Comparison of ENCODE assay signal across 19 cellular contexts in genomic region chr13:48192536-48192935, GRCh38.
"Had no signal": no experiment of that assay in that cellular context is flagged by ENCODE, and none has a peak within 500 bp of the region (broad histone marks: within the 10 kb centered on the region; RNA-seq: fewer than 3 reads in every experiment).

No MANE protein-coding gene starts in this region.

- H3K9me3 ChIP-seq: esophagus squamous epithelium, mucosa of descending colon, right atrium auricular region, transverse colon, vagina had no signal

- H3K4me1 ChIP-seq: esophagus squamous epithelium, right atrium auricular region, transverse colon, vagina had no signal

- H3K4me3 ChIP-seq: cardiac muscle cell, coronary artery, esophagus squamous epithelium, mucosa of descending colon, right atrium auricular region, transverse colon, vagina had no signal

- H3K4me3 Mint-ChIP-seq: activated CD4-positive, alpha-beta T cell treated with anti-CD3 and anti-CD28 coated beads, Interleukin-2, amount 10 ng/mL, durations not matched to agents 7 days and 5 days; memory B cell; natural killer cell had no signal

- H3K27me3 Mint-ChIP-seq: memory B cell had no signal

- H3K27ac ChIP-seq: cardiac muscle cell, coronary artery, esophagus squamous epithelium, right atrium auricular region, transverse colon, vagina had no signal

- H3K27ac Mint-ChIP-seq: activated CD4-positive, alpha-beta T cell treated with anti-CD3 and anti-CD28 coated beads, Interleukin-2, amount 10 ng/mL, durations not matched to agents 7 days and 5 days; memory B cell; natural killer cell; progenitor cell of endocrine pancreas had no signal

- DNase-seq: activated CD4-positive, alpha-beta T cell treated with anti-CD3 and anti-CD28 coated beads, Interleukin-2, amount 10 ng/mL, durations not matched to agents 7 days and 5 days; activated CD4-positive, CD25-positive, alpha-beta regulatory T cell; activated CD8-positive, alpha-beta memory T cell treated with anti-CD3 and anti-CD28 coated beads for 24 hours; activated naive CD4-positive, alpha-beta T cell treated with Interleukin-2 at 50 U/mL for 16 hours; effector CD8-positive, alpha-beta T cell; esophagus squamous epithelium; hypothalamus; left ventricle myocardium superior; mucosa of descending colon; natural killer cell; stimulated activated CD4-positive, alpha-beta T cell treated with anti-CD3 and anti-CD28 coated beads, Interleukin-4, amount 100 ng/mL, for 24 hours; stimulated activated naive CD4-positive, alpha-beta T cell; transverse colon had no signal

- H3K36me3 Mint-ChIP-seq: memory B cell, natural killer cell had no signal

- H3K36me3 ChIP-seq: cardiac muscle cell, esophagus squamous epithelium, right atrium auricular region, transverse colon, vagina had no signal

- H3K9me3 Mint-ChIP-seq: memory B cell, natural killer cell had no signal

- H3K27me3 ChIP-seq: cardiac muscle cell, esophagus squamous epithelium, right atrium auricular region, transverse colon, vagina had no signal
